Comparison of ENCODE assay signal across 16 cellular contexts in the genomic region with DNA sequence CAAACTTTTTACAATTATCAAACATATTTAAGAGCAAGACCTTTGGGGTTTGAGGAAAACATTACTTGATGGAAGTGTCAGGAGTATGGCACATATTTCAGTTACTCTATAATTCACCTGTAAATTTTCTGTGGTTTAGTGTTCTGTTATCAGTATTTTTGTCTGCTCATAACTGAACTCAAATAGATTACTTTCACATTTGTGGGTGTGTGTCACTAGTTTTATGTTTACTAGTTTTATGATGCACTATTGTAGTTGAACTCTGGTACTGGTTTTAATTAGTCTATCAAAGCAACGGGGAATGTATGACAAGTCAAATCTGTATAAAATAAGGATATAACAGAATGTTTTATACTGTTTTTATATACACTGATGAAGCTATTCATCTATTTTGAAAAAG. TPM values are rescaled to one million over a fixed set of nuclear protein-coding genes. Genes with fewer than 3 reads are reported as not detected.
DNase-seq lines count a peak whose midpoint lies in the region; ATAC-seq and TF ChIP-seq lines count a peak whose summit lies in the region.
"Had no signal": no experiment of that assay in that cellular context is flagged by ENCODE, and none has a peak within 500 bp of the region (broad histone marks: within the 10 kb centered on the region; RNA-seq: fewer than 3 reads in every experiment).

No MANE protein-coding gene starts in this region.

- no peak overlapping the region for H3K27ac Mint-ChIP-seq in activated naive CD4-positive, alpha-beta T cell treated with anti-CD3 and anti-CD28 coated beads, Interleukin-2, amount 10 ng/mL, durations not matched to agents 7 days and 5 days

- TF ChIP-seq CTCF in MM.1S (IDR thresholded peaks at IDR 0.05; ENCODE audit: low read length) (no peak), SK-N-SH (IDR thresholded peaks at IDR 0.05) (no peak)

- peaks cover 7% of the 10 kb centered on the region for H3K27me3 Mint-ChIP-seq in activated naive CD4-positive, alpha-beta T cell treated with anti-CD3 and anti-CD28 coated beads, Interleukin-2, amount 10 ng/mL, durations not matched to agents 7 days and 5 days

- TF ChIP-seq EP300 in SK-N-SH (IDR thresholded peaks at IDR 0.05; ENCODE audit: borderline replicate concordance in 1 of 2, low read depth in 1 of 2, low read length in 1 of 2), result no peak

- H3K36me3 Mint-ChIP-seq in activated naive CD4-positive, alpha-beta T cell treated with anti-CD3 and anti-CD28 coated beads, Interleukin-2, amount 10 ng/mL, durations not matched to agents 7 days and 5 days, result no peaks in the 10 kb centered on the region

- H3K36me3 ChIP-seq in MM.1S (replicated peaks; ENCODE audit: insufficient read depth, low read length) (no peaks in the 10 kb centered on the region), SK-N-SH (replicated peaks in 1 of 2; ENCODE audit: control insufficient read depth in 1 of 2, insufficient read depth in 2 of 2, low read length in 1 of 2) (no peaks in the 10 kb centered on the region)

- H3K79me2 ChIP-seq in MM.1S (ENCODE audit: low read length) (no peaks in the 10 kb centered on the region), SK-N-SH (ENCODE audit: insufficient read depth) (no peaks in the 10 kb centered on the region)

- H3K9ac ChIP-seq in MM.1S (ENCODE audit: low read length), result no peak overlapping the region
- no peak overlapping the region for H3K9ac ChIP-seq in SK-N-SH

- H3K9me3 ChIP-seq in MM.1S (replicated peaks; ENCODE audit: insufficient read depth, low read length), result no peaks in the 10 kb centered on the region
- H3K9me3 ChIP-seq in SK-N-SH, result no peaks in the 10 kb centered on the region

- H3K4me1 Mint-ChIP-seq in activated naive CD4-positive, alpha-beta T cell treated with anti-CD3 and anti-CD28 coated beads, Interleukin-2, amount 10 ng/mL, durations not matched to agents 7 days and 5 days, result no peaks in the 10 kb centered on the region
- H3K4me1 Mint-ChIP-seq: neural crest cell had no signal

- H3F3A ChIP-seq in MM.1S (ENCODE audit: insufficient read depth, low read length) (peaks cover 4% of the 10 kb centered on the region; the same call in 1 of the 2 replicates), SK-N-SH (replicated peaks; ENCODE audit: insufficient read depth) (peaks cover 5% of the 10 kb centered on the region)

- no peak for TF ChIP-seq RAD21 in SK-N-SH (IDR thresholded peaks at IDR 0.05; ENCODE audit: low read length)

- H3K4me1 ChIP-seq in MM.1S (ENCODE audit: low read length) (peaks cover 34% of the 10 kb centered on the region), SK-N-SH (ENCODE audit: control insufficient read depth in 1 of 2, insufficient read depth in 2 of 2, low read depth in 1 of 2, low read length in 1 of 2) (peaks cover 0 to 15% of the 10 kb centered on the region in 2 experiments; a peak in 2 of 4 replicates)

- H3K27ac ChIP-seq in MM.1S (ENCODE audit: low read length) (no peak overlapping the region), SK-N-SH (ENCODE audit: low read depth in 2 of 2, low read length in 1 of 2) (no peak overlapping the region)

- 39% methylated on average over 1 of the region's 1 CpG for WGBS in SK-N-SH (ENCODE audit: low lambda C conversion rate)

- peak; percentile 61 for ATAC-seq in GM18502 (IDR thresholded peaks at IDR 0.05; ENCODE audit: poor library complexity, unreplicated experiment)
- ATAC-seq in GM19395 (IDR thresholded peaks at IDR 0.05; ENCODE audit: unreplicated experiment), result peak; percentile 60
- peak; percentile 53 for ATAC-seq in HG02798 (IDR thresholded peaks at IDR 0.05; ENCODE audit: poor library complexity, unreplicated experiment)
- ATAC-seq: HCT116 had no signal

- DNase-seq in MM.1S (no peak), HCEC 1CT (no peak), SK-N-SH (no peak), islet precursor cell (no peak)
- no peak for DNase-seq in activated naive CD4-positive, alpha-beta T cell treated with anti-CD3 and anti-CD28 coated beads, Interleukin-2, amount 10 ng/mL, durations not matched to agents 7 days and 5 days
- DNase-seq: activated naive CD4-positive, alpha-beta T cell; COR-L47; head of caudate nucleus; MV-4-11; NCI-H82; SW 1271 had no signal

- H3K4me2 ChIP-seq in MM.1S (ENCODE audit: low read depth, low read length), result peak overlapping the region; percentile 32; the same call in 1 of the 2 replicates
- H3K4me2 ChIP-seq in SK-N-SH, result no peak overlapping the region

- H2AFZ ChIP-seq in MM.1S (ENCODE audit: low read length) (no peak overlapping the region), SK-N-SH (ENCODE audit: low read depth) (no peak overlapping the region)

- H3K4me3 ChIP-seq in MM.1S (ENCODE audit: low read length), result no peak overlapping the region
- no peak overlapping the region for H3K4me3 ChIP-seq in SK-N-SH (ENCODE audit: low read depth in 2 of 2, low read length in 1 of 2)

- H3K27me3 ChIP-seq in MM.1S (replicated peaks; ENCODE audit: insufficient read depth, low read length) (no peaks in the 10 kb centered on the region), SK-N-SH (ENCODE audit: insufficient read depth) (no peaks in the 10 kb centered on the region; the same call in 1 of the 2 replicates)

- H4K20me1 ChIP-seq in MM.1S (ENCODE audit: insufficient read depth, low read length) (no peaks in the 10 kb centered on the region), SK-N-SH (ENCODE audit: insufficient read depth) (no peaks in the 10 kb centered on the region)

- CTCF ChIA-PET in SK-N-SH (lab: Yijun Ruan, JAX), result no interaction called here
- CTCF ChIA-PET in activated naive CD4-positive, alpha-beta T cell treated with anti-CD3 and anti-CD28 coated beads, Interleukin-2, amount 10 ng/mL, durations not matched to agents 7 days and 5 days (lab: Charles Lee), result no interaction called here

- H3K4me3 Mint-ChIP-seq in activated naive CD4-positive, alpha-beta T cell treated with anti-CD3 and anti-CD28 coated beads, Interleukin-2, amount 10 ng/mL, durations not matched to agents 7 days and 5 days, result no peak overlapping the region
- H3K4me3 Mint-ChIP-seq: neural crest cell had no signal

- H3K9me3 Mint-ChIP-seq in activated naive CD4-positive, alpha-beta T cell treated with anti-CD3 and anti-CD28 coated beads, Interleukin-2, amount 10 ng/mL, durations not matched to agents 7 days and 5 days, result no peaks in the 10 kb centered on the region
- H3K9me3 Mint-ChIP-seq: neural crest cell had no signal

- POLR2A ChIA-PET in SK-N-SH (lab: Yijun Ruan, JAX), result no interaction called here

- H3K9me2 ChIP-seq in MM.1S (replicated peaks; ENCODE audit: insufficient read depth, low read length), result no peaks in the 10 kb centered on the region
- H3K9me2 ChIP-seq in SK-N-SH, result no peaks in the 10 kb centered on the region

TF ChIP-seq in SK-N-SH, 30 proteins besides CTCF, POLR2A, EP300 and RAD21:
- TF ChIP-seq JUND (IDR thresholded peaks at IDR 0.05) (no peak), GABPA (IDR thresholded peaks at IDR 0.05; ENCODE audit: low read depth) (no peak), SIN3A (IDR thresholded peaks at IDR 0.05; ENCODE audit: borderline replicate concordance, low read depth, low read length) (no peak), NFIC (IDR thresholded peaks at IDR 0.05; ENCODE audit: borderline replicate concordance) (no peak), YY1 (IDR thresholded peaks at IDR 0.05; ENCODE audit: low read depth) (no peak), TAF1 (IDR thresholded peaks at IDR 0.05; ENCODE audit: borderline replicate concordance, low read depth, low read length) (no peak), RCOR1 (IDR thresholded peaks at IDR 0.05; ENCODE audit: low read length) (no peak)
- TF ChIP-seq, protein P1, sequence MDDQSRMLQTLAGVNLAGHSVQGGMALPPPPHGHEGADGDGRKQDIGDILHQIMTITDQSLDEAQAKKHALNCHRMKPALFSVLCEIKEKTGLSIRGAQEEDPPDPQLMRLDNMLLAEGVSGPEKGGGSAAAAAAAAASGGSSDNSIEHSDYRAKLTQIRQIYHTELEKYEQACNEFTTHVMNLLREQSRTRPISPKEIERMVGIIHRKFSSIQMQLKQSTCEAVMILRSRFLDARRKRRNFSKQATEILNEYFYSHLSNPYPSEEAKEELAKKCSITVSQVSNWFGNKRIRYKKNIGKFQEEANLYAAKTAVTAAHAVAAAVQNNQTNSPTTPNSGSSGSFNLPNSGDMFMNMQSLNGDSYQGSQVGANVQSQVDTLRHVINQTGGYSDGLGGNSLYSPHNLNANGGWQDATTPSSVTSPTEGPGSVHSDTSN (IDR thresholded peaks at IDR 0.05), result no peak
- TF ChIP-seq, protein P2, sequence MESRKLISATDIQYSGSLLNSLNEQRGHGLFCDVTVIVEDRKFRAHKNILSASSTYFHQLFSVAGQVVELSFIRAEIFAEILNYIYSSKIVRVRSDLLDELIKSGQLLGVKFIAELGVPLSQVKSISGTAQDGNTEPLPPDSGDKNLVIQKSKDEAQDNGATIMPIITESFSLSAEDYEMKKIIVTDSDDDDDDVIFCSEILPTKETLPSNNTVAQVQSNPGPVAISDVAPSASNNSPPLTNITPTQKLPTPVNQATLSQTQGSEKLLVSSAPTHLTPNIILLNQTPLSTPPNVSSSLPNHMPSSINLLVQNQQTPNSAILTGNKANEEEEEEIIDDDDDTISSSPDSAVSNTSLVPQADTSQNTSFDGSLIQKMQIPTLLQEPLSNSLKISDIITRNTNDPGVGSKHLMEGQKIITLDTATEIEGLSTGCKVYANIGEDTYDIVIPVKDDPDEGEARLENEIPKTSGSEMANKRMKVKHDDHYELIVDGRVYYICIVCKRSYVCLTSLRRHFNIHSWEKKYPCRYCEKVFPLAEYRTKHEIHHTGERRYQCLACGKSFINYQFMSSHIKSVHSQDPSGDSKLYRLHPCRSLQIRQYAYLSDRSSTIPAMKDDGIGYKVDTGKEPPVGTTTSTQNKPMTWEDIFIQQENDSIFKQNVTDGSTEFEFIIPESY (IDR thresholded peaks at IDR 0.05; ENCODE audit: borderline replicate concordance, low read depth), result no peak
- TF ChIP-seq, protein P3, sequence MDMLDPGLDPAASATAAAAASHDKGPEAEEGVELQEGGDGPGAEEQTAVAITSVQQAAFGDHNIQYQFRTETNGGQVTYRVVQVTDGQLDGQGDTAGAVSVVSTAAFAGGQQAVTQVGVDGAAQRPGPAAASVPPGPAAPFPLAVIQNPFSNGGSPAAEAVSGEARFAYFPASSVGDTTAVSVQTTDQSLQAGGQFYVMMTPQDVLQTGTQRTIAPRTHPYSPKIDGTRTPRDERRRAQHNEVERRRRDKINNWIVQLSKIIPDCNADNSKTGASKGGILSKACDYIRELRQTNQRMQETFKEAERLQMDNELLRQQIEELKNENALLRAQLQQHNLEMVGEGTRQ (IDR thresholded peaks at IDR 0.05; ENCODE audit: borderline replicate concordance, low read depth, low read length), result no peak
TF ChIP-seq in SK-N-SH: peak in this region for 0.

RNA-seq across cellular contexts. Expression of a gene that starts 27.2 kb away (rescaled TPM):
- polyA plus RNA-seq in SK-N-SH (2012; rRNA removed), result 12.1 and 21.6 TPM in 2 replicates
- polyA plus RNA-seq in SK-N-SH (2012; cell fraction: cytosol; rRNA removed), result 14.2 and 16.6 TPM in 2 replicates
- 10.4 and 23.9 TPM in 2 replicates for polyA plus RNA-seq in SK-N-SH (2012; cell fraction: nucleus; rRNA removed)

RNA-seq across cellular contexts. Expression of a gene that starts 33.9 kb away (rescaled TPM):
- polyA plus RNA-seq in SK-N-SH (2012; rRNA removed), result 6.0 and 7.2 TPM in 2 replicates
- 8.6 and 10.1 TPM in 2 replicates for polyA plus RNA-seq in SK-N-SH (2012; cell fraction: cytosol; rRNA removed)
- 7.4 and 12.1 TPM in 2 replicates for polyA plus RNA-seq in SK-N-SH (2012; cell fraction: nucleus; rRNA removed)
